ENCODE assay signal across 19 cellular contexts in the genomic region with DNA sequence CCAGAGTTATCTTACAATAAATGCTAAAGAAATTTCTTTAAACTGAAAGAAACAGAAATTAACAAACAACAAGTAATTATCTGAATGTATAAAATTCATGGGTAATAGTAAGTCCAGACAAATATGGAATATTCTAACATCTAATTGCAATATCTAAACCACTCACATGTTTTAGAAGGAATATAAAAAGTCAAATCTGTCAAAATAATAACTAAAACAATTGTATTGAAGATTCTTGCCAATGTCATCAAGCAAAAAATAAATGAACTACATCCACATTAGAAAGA.
"Had no signal": no experiment of that assay in that cellular context is flagged by ENCODE, and none has a peak within 500 bp of the region (broad histone marks: within the 10 kb centered on the region; RNA-seq: fewer than 3 reads in every experiment).

No MANE protein-coding gene starts in this region.

- ATAC-seq: effector memory CD8-positive, alpha-beta T cell; esophagus mucosa; foreskin keratinocyte; gastrocnemius medialis; gastroesophageal sphincter; heart left ventricle; heart right ventricle had no signal

- H3K9me3 ChIP-seq: colonic mucosa, gastrocnemius medialis, gastroesophageal sphincter had no signal

- H3K27ac ChIP-seq: colonic mucosa, coronary artery, dorsolateral prefrontal cortex, epithelial cell of prostate, esophagus muscularis mucosa, esophagus squamous epithelium, foreskin keratinocyte, gastrocnemius medialis, gastroesophageal sphincter, heart left ventricle, heart right ventricle, hepatocyte had no signal

- H3K4me2 ChIP-seq: hepatocyte had no signal

- H3K4me3 ChIP-seq: colonic mucosa, coronary artery, dorsolateral prefrontal cortex, esophagus muscularis mucosa, esophagus squamous epithelium, gastrocnemius medialis, gastroesophageal sphincter, heart left ventricle, heart right ventricle, hepatocyte had no signal

- H3K79me2 ChIP-seq: hepatocyte had no signal

- H3K4me1 ChIP-seq: colonic mucosa, esophagus muscularis mucosa, esophagus squamous epithelium, foreskin keratinocyte, gastrocnemius medialis, gastroesophageal sphincter, heart left ventricle, heart right ventricle had no signal

- DNase-seq: colonic mucosa; cortex of kidney; dermis blood vessel endothelial cell; dorsolateral prefrontal cortex; effector CD4-positive, alpha-beta T cell; effector CD8-positive, alpha-beta T cell; effector memory CD4-positive, alpha-beta T cell; effector memory CD8-positive, alpha-beta T cell; esophagus squamous epithelium; gastrocnemius medialis; heart left ventricle; heart right ventricle had no signal

- H2AFZ ChIP-seq: hepatocyte had no signal

- H3K27me3 ChIP-seq: colonic mucosa, dorsolateral prefrontal cortex, esophagus muscularis mucosa, esophagus squamous epithelium, foreskin keratinocyte, gastrocnemius medialis, gastroesophageal sphincter, heart left ventricle, heart right ventricle, hepatocyte had no signal

- H3K36me3 ChIP-seq: colonic mucosa, esophagus muscularis mucosa, esophagus squamous epithelium, gastrocnemius medialis, gastroesophageal sphincter, heart left ventricle, heart right ventricle had no signal
